Comparison of ENCODE assay signal across 19 cellular contexts in genomic region chr12:95390192-95390591, GRCh38.
A peak's percentile ranks its signal among the peaks of the same experiment; 100 is the strongest.
DNase-seq lines count a peak whose midpoint lies in the region; ATAC-seq and TF ChIP-seq lines count a peak whose summit lies in the region.
"Had no signal": no experiment of that assay in that cellular context is flagged by ENCODE, and none has a peak within 500 bp of the region (broad histone marks: within the 10 kb centered on the region; RNA-seq: fewer than 3 reads in every experiment).

No MANE protein-coding gene starts in this region.

- H3K27me3 ChIP-seq in GM06990 (replicated peaks; ENCODE audit: control insufficient read depth, insufficient read depth, low read length), result no peaks in the 10 kb centered on the region; the same call in 1 of the 2 replicates
- no peaks in the 10 kb centered on the region for H3K27me3 ChIP-seq in stomach
- H3K27me3 ChIP-seq in CD4-positive, alpha-beta memory T cell (ENCODE audit: insufficient read depth, low read length), result no peaks in the 10 kb centered on the region

- TF ChIP-seq CTCF in GM06990 (IDR thresholded peaks at IDR 0.05; ENCODE audit: insufficient read depth, low read length, poor library complexity, severe bottlenecking) (no peak), HEK293 (tag by site-specific recombination; IDR thresholded peaks at IDR 0.05) (no peak), stomach (IDR thresholded peaks at IDR 0.05) (no peak)

- intact Hi-C loops in stomach (cut with DNase I; ENCODE audit: low total_unique reads), result no loop called here
- intact Hi-C loops in CD4-positive, alpha-beta memory T cell (cut with micrococcal nuclease), result no loop called here

- H3K27me3 Mint-ChIP-seq in CD4-positive, alpha-beta memory T cell, result peaks cover 2 to 9% of the 10 kb centered on the region in 2 donors

- H3K9me3 Mint-ChIP-seq in CD4-positive, alpha-beta memory T cell, result peaks cover 0 to 20% (median 8%) of the 10 kb centered on the region in 8 donors

- TF ChIP-seq POLR2A in stomach (IDR thresholded peaks at IDR 0.05), result no peak

- H3K36me3 Mint-ChIP-seq in CD4-positive, alpha-beta memory T cell, result no peaks in the 10 kb centered on the region
- H3K36me3 Mint-ChIP-seq: brain, CD14-positive monocyte had no signal

- DNase-seq in GM06990 (ENCODE audit: extremely low read depth, insufficient read length) (peak; percentile 4), COLO829 (ENCODE audit: low spot score) (no peak), stomach (no peak), pons (ENCODE audit: low spot score) (no peak)
- peak; percentile 52 for DNase-seq in Jurkat, Clone E6-1 (ENCODE audit: low read depth, low spot score)
- DNase-seq in CD4-positive, alpha-beta memory T cell, result no peak
- DNase-seq: activated CD4-positive, alpha-beta T cell treated with anti-CD3 and anti-CD28 coated beads, Interleukin-2, amount 50 U/mL, for 1 hour; activated naive CD4-positive, alpha-beta T cell treated with anti-CD3 and anti-CD28 coated beads, Interleukin-2, amount 50 U/mL, for 16 hours; DMS79; foreskin melanocyte; NCI-H1436 treated with DMSO at 0.1 percent for 48 hours; NCI-H226; right cardiac atrium had no signal

- peak; percentile 76 for ATAC-seq in GM19328 (IDR thresholded peaks at IDR 0.05; ENCODE audit: unreplicated experiment)
- ATAC-seq: A549, right cardiac atrium had no signal

- POLR2A ChIA-PET in HEK293 (lab: Yijun Ruan, JAX), result no interaction called here
- POLR2A ChIA-PET in CD4-positive, alpha-beta memory T cell (lab: Charles Lee; ENCODE audit: partially characterized antibody), result no interaction called here

- H3K36me3 ChIP-seq in GM06990 (ENCODE audit: control insufficient read depth, insufficient read depth, low read length) (no peaks in the 10 kb centered on the region), HEK293 (ENCODE audit: control insufficient read depth in 2 of 2, insufficient read depth in 1 of 2, low read length in 2 of 2) (no peaks in the 10 kb centered on the region), stomach (no peaks in the 10 kb centered on the region)
- H3K36me3 ChIP-seq in CD4-positive, alpha-beta memory T cell (ENCODE audit: insufficient read depth, low read length), result no peaks in the 10 kb centered on the region
- H3K36me3 ChIP-seq: HAP-1 had no signal

- CTCF ChIA-PET in HEK293 (lab: Yijun Ruan, JAX), result interaction anchor here (0.8 to 1.0 kb wide), 2 partner anchors 22 to 81 kb away, joined by 3 read pairs; no protein-coding TSS in a partner anchor
- CTCF ChIA-PET in CD4-positive, alpha-beta memory T cell (lab: Charles Lee; ENCODE audit: partially characterized antibody), result no interaction called here

- 63 to 90% (median 66%) methylated on average over 1 of the region's 1 CpG for WGBS in stomach, 5 donors

- H3K4me3 ChIP-seq in GM06990 (replicated peaks; ENCODE audit: low read depth, low read length) (no peak overlapping the region), HEK293 (ENCODE audit: low read depth, low read length) (no peak overlapping the region), stomach (no peak overlapping the region)
- H3K4me3 ChIP-seq in Jurkat, Clone E6-1 (ENCODE audit: low read length), result no peak overlapping the region
- no peak overlapping the region for H3K4me3 ChIP-seq in CD4-positive, alpha-beta memory T cell (ENCODE audit: low read length in 2 of 2)
- H3K4me3 ChIP-seq: A549, HAP-1 had no signal

- no peak overlapping the region for H3K4me3 Mint-ChIP-seq in CD4-positive, alpha-beta memory T cell
- H3K4me3 Mint-ChIP-seq: brain, CD14-positive monocyte had no signal

- no peaks in the 10 kb centered on the region for H3K9me3 ChIP-seq in HEK293 (ENCODE audit: control insufficient read depth, insufficient read depth, low read depth, low read length)
- peaks cover 0 to 12% (median 0%) of the 10 kb centered on the region in 4 donors for H3K9me3 ChIP-seq in stomach
- H3K9me3 ChIP-seq in CD4-positive, alpha-beta memory T cell (ENCODE audit: control insufficient read depth in 1 of 2, low read length in 2 of 2), result no peaks in the 10 kb centered on the region

- no peak overlapping the region for H3K27ac ChIP-seq in HEK293 (ENCODE audit: extremely low read depth, low read depth, low read length)
- H3K27ac ChIP-seq in stomach, result no peak overlapping the region
- no peak overlapping the region for H3K27ac ChIP-seq in CD4-positive, alpha-beta memory T cell (ENCODE audit: low read depth, low read length)
- H3K27ac ChIP-seq: A549 had no signal

- no peak overlapping the region for H3K27ac Mint-ChIP-seq in CD4-positive, alpha-beta memory T cell
- H3K27ac Mint-ChIP-seq: brain, CD14-positive monocyte had no signal

- H3K4me1 ChIP-seq in HEK293 (ENCODE audit: control insufficient read depth, insufficient read depth, low read length) (no peaks in the 10 kb centered on the region), stomach (peaks cover 0 to 13% (median 2%) of the 10 kb centered on the region in 4 donors)
- no peaks in the 10 kb centered on the region for H3K4me1 ChIP-seq in CD4-positive, alpha-beta memory T cell (ENCODE audit: insufficient read depth, low read length)
- H3K4me1 ChIP-seq: A549, HAP-1 had no signal

- H3K4me1 Mint-ChIP-seq in CD4-positive, alpha-beta memory T cell, result no peaks in the 10 kb centered on the region
- H3K4me1 Mint-ChIP-seq: CD14-positive monocyte had no signal

- no peak for TF ChIP-seq EP300 in stomach (IDR thresholded peaks at IDR 0.05)

TF ChIP-seq in HEK293, 187 proteins besides CTCF, POLR2A, EP300 and RAD21:
- TF ChIP-seq PRDM10 (tag by site-specific recombination; IDR thresholded peaks at IDR 0.05), result no peak
- no peak for TF ChIP-seq IKZF3 (tag by site-specific recombination; IDR thresholded peaks at IDR 0.05)
- peak; percentile 50 for TF ChIP-seq SCRT2 (tag by site-specific recombination; IDR thresholded peaks at IDR 0.05)
TF ChIP-seq in HEK293: peak in this region for 1.

Comparison
In these comparisons a context has a peak if more than half of its experiments do, and no peak if none do; other contexts are left out.
1. DNase-seq: peak in GM06990 (single experiment) and Jurkat, Clone E6-1 (single experiment); none in COLO829 (single experiment), stomach (single experiment), pons (single experiment) and CD4-positive, alpha-beta memory T cell (0 of 5).